ENCODE assay signal across 24 cellular contexts in genomic region chr2:174243812-174244211, GRCh38.
"Had no signal": no experiment of that assay in that cellular context is flagged by ENCODE, and none has a peak within 500 bp of the region (broad histone marks: within the 10 kb centered on the region; RNA-seq: fewer than 3 reads in every experiment).

No MANE protein-coding gene starts in this region.

- H3K9me3 Mint-ChIP-seq: activated CD4-positive, alpha-beta memory T cell treated with anti-CD3 and anti-CD28 coated beads for 36 hours; activated CD4-positive, alpha-beta T cell treated with anti-CD3 and anti-CD28 coated beads, Interleukin-2, amount 10 ng/mL, durations not matched to agents 7 days and 5 days; activated naive CD8-positive, alpha-beta T cell treated with anti-CD3 and anti-CD28 coated beads, Interleukin-2, amount 10 ng/mL, durations not matched to agents 7 days and 5 days; activated T-helper 2 cell treated with anti-CD3 and anti-CD28 coated beads, Interferon-gamma antibody, Interleukin-2, Interleukin-4, amounts not matched to agents 10 μg/mL and 5 μg/mL and 100 μg/mL, durations not matched to agents 14 hours and 24 hours and 36 hours; T-helper 1 cell treated with Interleukin-12 subunit alpha and Interleukin-12 subunit beta and Interleukin-4 antibody, amounts not matched to agents 30 μg/mL and 1 μg/mL, for 36 hours had no signal

- H3K27ac ChIP-seq: adrenal gland, KMS-11 had no signal

- DNase-seq: activated CD4-positive, alpha-beta memory T cell treated with anti-CD3 and anti-CD28 coated beads for 36 hours; activated CD4-positive, alpha-beta T cell treated with anti-CD3 and anti-CD28 coated beads, Interleukin-2, amount 10 ng/mL, durations not matched to agents 7 days and 5 days; activated CD8-positive, alpha-beta memory T cell treated with anti-CD3 and anti-CD28 coated beads for 24 hours; activated gamma-delta T cell treated with Interleukin-2 at 50 U/mL for 16 hours; activated naive CD4-positive, alpha-beta T cell treated with anti-CD3 and anti-CD28 coated beads, Interleukin-2, amount 50 U/mL, for 16 hours; activated naive CD8-positive, alpha-beta T cell treated with anti-CD3 and anti-CD28 coated beads, Interleukin-2, amount 10 ng/mL, durations not matched to agents 7 days and 5 days; activated T-cell treated with anti-CD3 and anti-CD28 coated beads, Interleukin-2, amount 50 U/mL, for 48 hours; adrenal gland; anterior cingulate cortex; cerebellar nuclear complex; MM.1S; NCI-H1105 treated with DMSO at 0.1 percent for 48 hours; NCI-H1436 treated with DMSO at 0.1 percent for 48 hours; NCI-H187; NCI-H2081; NCI-H510A treated with DMSO at 0.1 percent for 48 hours; NCI-H69; NK-92 treated with Interleukin-12 subunit alpha and Interleukin-12 subunit beta, amount 100 ng/mL, for 24 hours; OCI-M1; SHP77 treated with DMSO at 0.1 percent for 48 hours had no signal

- H3K36me3 ChIP-seq: adrenal gland had no signal

- H3K27me3 ChIP-seq: adrenal gland had no signal

- H3K4me2 ChIP-seq: KMS-11 had no signal

- H3K27me3 Mint-ChIP-seq: activated CD4-positive, alpha-beta memory T cell treated with anti-CD3 and anti-CD28 coated beads for 36 hours; activated CD4-positive, alpha-beta T cell treated with anti-CD3 and anti-CD28 coated beads, Interleukin-2, amount 10 ng/mL, durations not matched to agents 7 days and 5 days; activated naive CD8-positive, alpha-beta T cell treated with anti-CD3 and anti-CD28 coated beads, Interleukin-2, amount 10 ng/mL, durations not matched to agents 7 days and 5 days had no signal

- H3K27ac Mint-ChIP-seq: activated CD4-positive, alpha-beta memory T cell treated with anti-CD3 and anti-CD28 coated beads for 36 hours; activated CD4-positive, alpha-beta T cell treated with anti-CD3 and anti-CD28 coated beads, Interleukin-2, amount 10 ng/mL, durations not matched to agents 7 days and 5 days; activated naive CD8-positive, alpha-beta T cell treated with anti-CD3 and anti-CD28 coated beads, Interleukin-2, amount 10 ng/mL, durations not matched to agents 7 days and 5 days; activated T-helper 2 cell treated with anti-CD3 and anti-CD28 coated beads, Interferon-gamma antibody, Interleukin-2, Interleukin-4, amounts not matched to agents 10 μg/mL and 5 μg/mL and 100 μg/mL, durations not matched to agents 14 hours and 24 hours and 36 hours; T-helper 1 cell treated with Interleukin-12 subunit alpha and Interleukin-12 subunit beta and Interleukin-4 antibody, amounts not matched to agents 30 μg/mL and 1 μg/mL, for 36 hours had no signal

- H3K9me3 ChIP-seq: adrenal gland had no signal

- FAIRE-seq: RCC 7860 had no signal

- H3K4me3 ChIP-seq: adrenal gland had no signal

- H3K9ac ChIP-seq: KMS-11 had no signal

- H3K4me3 Mint-ChIP-seq: activated CD4-positive, alpha-beta memory T cell treated with anti-CD3 and anti-CD28 coated beads for 36 hours; activated CD4-positive, alpha-beta T cell treated with anti-CD3 and anti-CD28 coated beads, Interleukin-2, amount 10 ng/mL, durations not matched to agents 7 days and 5 days; activated naive CD8-positive, alpha-beta T cell treated with anti-CD3 and anti-CD28 coated beads, Interleukin-2, amount 10 ng/mL, durations not matched to agents 7 days and 5 days; T-helper 1 cell treated with Interleukin-12 subunit alpha and Interleukin-12 subunit beta and Interleukin-4 antibody, amounts not matched to agents 30 μg/mL and 1 μg/mL, for 36 hours had no signal
